Comparison of ENCODE assay signal across 8 cellular contexts in genomic region chr1:6438047-6438525, GRCh38. TPM values are rescaled to one million over a fixed set of nuclear protein-coding genes. Genes with fewer than 3 reads are reported as not detected.
DNase-seq lines count a peak whose midpoint lies in the region; ATAC-seq and TF ChIP-seq lines count a peak whose summit lies in the region.

No MANE protein-coding gene starts in this region.

- H3K23ac ChIP-seq in IMR-90 (ENCODE audit: low read depth, low read length) = no peak overlapping the region
- no peak overlapping the region for H3K23ac ChIP-seq in trophoblast cell (ENCODE audit: low read length)

- no peak overlapping the region for H3K4me2 ChIP-seq in IMR-90 (ENCODE audit: low read depth, low read length)
- no peak overlapping the region for H3K4me2 ChIP-seq in trophoblast cell (ENCODE audit: low read length)

- peak; percentile 55 for DNase-seq in EH (ENCODE audit: low read depth)
- peak; percentile 33 for DNase-seq in IMR-90
- DNase-seq in RWPE1 (ENCODE audit: low spot score) = peak; percentile 68
- DNase-seq in activated T-helper 9 cell treated with anti-CD3 and anti-CD28 coated beads, Interleukin-2, amount 50 U/mL, for 16 hours (ENCODE audit: low read depth) = peak; percentile 62
- DNase-seq in foreskin keratinocyte = peak in 1 of 2 donors; percentile 44
- DNase-seq in trophoblast cell = peak; percentile 61 to 82
- no peak for DNase-seq in vagina (ENCODE audit: extremely low spot score in 2 of 2)

- H3K79me1 ChIP-seq in IMR-90 (ENCODE audit: low read depth in 1 of 2, low read length in 2 of 2) (no peaks in the 10 kb centered on the region), trophoblast cell (ENCODE audit: low read length) (peaks cover 3% of the 10 kb centered on the region)

- H2BK12ac ChIP-seq in trophoblast cell (ENCODE audit: low read length) = no peak overlapping the region

- H3K14ac ChIP-seq in IMR-90 (replicated peaks; ENCODE audit: low read depth, low read length) = no peak overlapping the region
- H3K14ac ChIP-seq in trophoblast cell (ENCODE audit: low read length) = no peak overlapping the region

- dilution Hi-C loops in IMR-90 (cut with HindIII; ENCODE audit: low sequenced_read_pairs, unreplicated experiment) = no loop called here

- H3K4ac ChIP-seq in IMR-90 (ENCODE audit: low read depth, low read length) (no peak overlapping the region), trophoblast cell (ENCODE audit: low read depth, low read length) (no peak overlapping the region)

- peak; percentile 80 for ATAC-seq in IMR-90 (ENCODE audit: low read depth)
- peak; percentile 49 for ATAC-seq in foreskin keratinocyte
- no peak for ATAC-seq in HG03159 (IDR thresholded peaks at IDR 0.05; ENCODE audit: unreplicated experiment)

- H3K27me3 ChIP-seq in IMR-90 (ENCODE audit: control insufficient read depth, insufficient read depth, low read length) = peaks cover 42% of the 10 kb centered on the region
- H3K27me3 ChIP-seq in foreskin keratinocyte = peaks cover 9% of the 10 kb centered on the region
- H3K27me3 ChIP-seq in trophoblast cell (ENCODE audit: insufficient read depth, low read length) = no peaks in the 10 kb centered on the region
- no peaks in the 10 kb centered on the region for H3K27me3 ChIP-seq in vagina

- H2AK5ac ChIP-seq in IMR-90 (ENCODE audit: low read depth, low read length) = no peak overlapping the region
- H2AK5ac ChIP-seq in trophoblast cell (ENCODE audit: low read length) = no peak overlapping the region

- no peak overlapping the region for H2BK15ac ChIP-seq in IMR-90 (ENCODE audit: low read depth, low read length)

- H4K12ac ChIP-seq in trophoblast cell (ENCODE audit: low read depth, low read length) = no peak overlapping the region

- H4K91ac ChIP-seq in IMR-90 (ENCODE audit: insufficient read depth, low read depth, low read length) (no peak overlapping the region), trophoblast cell (ENCODE audit: low read depth, low read length) (no peak overlapping the region)

- in situ Hi-C loops in IMR-90 (cut with MboI; ENCODE audit: low sequenced_read_pairs) = no loop called here

- H2AK9ac ChIP-seq in IMR-90 (replicated peaks; ENCODE audit: low read depth, low read length, poor library complexity) = peak overlapping the region; percentile 72

- no peaks in the 10 kb centered on the region for H3K79me2 ChIP-seq in trophoblast cell (ENCODE audit: control insufficient read depth, insufficient read depth, low read length, poor library complexity)

- H4K5ac ChIP-seq in IMR-90 (ENCODE audit: low read depth, low read length) = no peak overlapping the region

- H3K18ac ChIP-seq in IMR-90 (ENCODE audit: low read depth, low read length) = no peak overlapping the region
- no peak overlapping the region for H3K18ac ChIP-seq in trophoblast cell (ENCODE audit: low read length)

- CTCF ChIA-PET in IMR-90 (lab: Yijun Ruan, JAX) (interaction anchor here (1.0 to 2.9 kb wide), 8 partner anchors 11 to 89 kb away, joined by 3 to 13 read pairs (median 4); partner anchors contain the start of gene HES2), RWPE1 (lab: Yijun Ruan, JAX) (interaction anchor here (0.5 to 5.5 kb wide), 19 partner anchors 9 to 193 kb away, joined by 3 to 85 read pairs (median 5); partner anchors contain the start of gene HES2)

- no peaks in the 10 kb centered on the region for H3K9me3 ChIP-seq in IMR-90 (ENCODE audit: control insufficient read depth, insufficient read depth, low read length)
- peaks cover 3% of the 10 kb centered on the region for H3K9me3 ChIP-seq in trophoblast cell (ENCODE audit: insufficient read depth, low read depth, low read length)
- no peaks in the 10 kb centered on the region for H3K9me3 ChIP-seq in vagina

- H3K9ac ChIP-seq in IMR-90 (ENCODE audit: low read depth, low read length) (no peak overlapping the region), trophoblast cell (ENCODE audit: low read length) (no peak overlapping the region)

- TF ChIP-seq RAD21 in IMR-90 (IDR thresholded peaks at IDR 0.05; ENCODE audit: low read length) = peak; percentile 59

- H2BK5ac ChIP-seq in IMR-90 (ENCODE audit: low read depth, low read length, poor library complexity, severe bottlenecking) (no peak overlapping the region), trophoblast cell (ENCODE audit: low read depth, low read length, poor library complexity) (no peak overlapping the region)

- 0% methylated on average over 3 of the region's 5 CpGs; no CpG with 5 or more reads in 1 of the 2 experiments for WGBS in IMR-90 (ENCODE audit: extremely low coverage in 2 of 2, insufficient read length in 1 of 2), 2 experiments
- WGBS in trophoblast cell (ENCODE audit: extremely low coverage, insufficient coverage, insufficient read length) = no CpG with 5 or more reads among the region's 5 CpGs

- H4K8ac ChIP-seq in IMR-90 (ENCODE audit: low read depth in 2 of 2, low read length in 2 of 2) = no peak overlapping the region
- no peak overlapping the region for H4K8ac ChIP-seq in trophoblast cell (ENCODE audit: low read depth, low read length)

- POLR2A ChIA-PET in IMR-90 (lab: Charles Lee; ENCODE audit: unreplicated experiment) (no interaction called here), RWPE1 (lab: Yijun Ruan, JAX; ENCODE audit: low non-redundant PET) (no interaction called here)

- H3K56ac ChIP-seq in IMR-90 (ENCODE audit: extremely low read depth, insufficient read depth, low read length) = no peak overlapping the region

- TF ChIP-seq CTCF in IMR-90 (conservative IDR thresholded peaks at IDR 0.05; ENCODE audit: low read depth, low read length) (peak; percentile 71), RWPE1 (conservative IDR thresholded peaks at IDR 0.05; ENCODE audit: low read depth) (peak; percentile 93), foreskin keratinocyte (conservative IDR thresholded peaks at IDR 0.05) (peak; percentile 91), vagina (IDR thresholded peaks at IDR 0.05) (peak; percentile 46 to 89 (median 85))

- peak overlapping the region; percentile 41 for H2AFZ ChIP-seq in IMR-90 (replicated peaks; ENCODE audit: low read length, poor library complexity)
- no peak overlapping the region for H2AFZ ChIP-seq in trophoblast cell (ENCODE audit: insufficient read depth, low read length, poor library complexity)

- intact Hi-C loops in IMR-90 (cut with micrococcal nuclease) (loop anchor here (1.0 to 5.0 kb wide), 3 partner anchors 76 to 192 kb away; no protein-coding TSS in a partner anchor), vagina (cut with DNase I) (loop anchor here (10.0 kb wide), 2 partner anchors 73 to 193 kb away; partner anchors contain the start of gene HES3)

- H3K4me3 ChIP-seq in IMR-90 (ENCODE audit: insufficient read depth, low read depth, low read length) (no peak overlapping the region), trophoblast cell (ENCODE audit: low read depth, low read length) (no peak overlapping the region), vagina (no peak overlapping the region)

- no peak overlapping the region for H2BK120ac ChIP-seq in IMR-90 (ENCODE audit: low read depth, low read length)
- H2BK120ac ChIP-seq in trophoblast cell (ENCODE audit: insufficient read depth, low read length, poor library complexity) = no peak overlapping the region

- no peaks in the 10 kb centered on the region; the same call in 1 of the 2 replicates for H4K20me1 ChIP-seq in IMR-90 (ENCODE audit: insufficient read depth, low read length)

- BruUV-seq in IMR-90 (replicated peaks; lab: Mats Ljungman, UMichigan) = no TSS peak

- H3K27ac ChIP-seq in IMR-90 (ENCODE audit: insufficient read depth, low read length) (no peak overlapping the region), RWPE1 (peak overlapping the region; percentile 58), foreskin keratinocyte (no peak overlapping the region), trophoblast cell (ENCODE audit: low read depth, low read length) (no peak overlapping the region), vagina (no peak overlapping the region)

- no peak overlapping the region for H2BK20ac ChIP-seq in IMR-90 (ENCODE audit: low read depth, low read length)

- H3K9me1 ChIP-seq in IMR-90 (ENCODE audit: insufficient read depth, low read length) = no peaks in the 10 kb centered on the region

- no peak for TF ChIP-seq POLR2A in IMR-90 (IDR thresholded peaks at IDR 0.05; ENCODE audit: low read depth, low read length)
- TF ChIP-seq POLR2A in vagina (IDR thresholded peaks at IDR 0.05) = no peak

- H3K36me3 ChIP-seq in IMR-90 (ENCODE audit: control insufficient read depth, insufficient read depth, low read length) (no peaks in the 10 kb centered on the region), trophoblast cell (ENCODE audit: control insufficient read depth in 1 of 2, insufficient read depth in 2 of 2, low read length in 2 of 2) (no peaks in the 10 kb centered on the region), vagina (no peaks in the 10 kb centered on the region)

- H3K4me1 ChIP-seq in IMR-90 (ENCODE audit: control insufficient read depth, insufficient read depth, low read length) (peaks cover 1% of the 10 kb centered on the region; the same call in 1 of the 2 replicates), foreskin keratinocyte (no peaks in the 10 kb centered on the region), trophoblast cell (ENCODE audit: control insufficient read depth in 1 of 2, insufficient read depth in 2 of 2, low read length in 2 of 2) (peaks cover 9% of the 10 kb centered on the region in 2 experiments), vagina (peaks cover 9% of the 10 kb centered on the region)

RNA-seq across cellular contexts. Expression of gene ESPN, which starts 13.5 kb away (rescaled TPM):
- total RNA-seq in IMR-90 (2012; rRNA removed) (under 0.01 TPM in 1 of 2 replicates, not detected in the other), foreskin keratinocyte (1.5 and 2.1 TPM in 2 replicates), vagina (77.1 TPM)
- polyA plus RNA-seq in IMR-90 (2012; rRNA removed) (0.02 and 0.03 TPM in 2 replicates), foreskin keratinocyte (2.5 and 2.8 TPM in 2 replicates)
- polyA plus RNA-seq in IMR-90 (2012; cell fraction: cytosol; rRNA removed) = 0.02 and 0.07 TPM in 2 replicates
- 0.10 and 0.15 TPM in 2 replicates for polyA plus RNA-seq in IMR-90 (2012; cell fraction: nucleus; rRNA removed; ENCODE audit: low replicate concordance)
- polyA plus RNA-seq in trophoblast cell (2013) = 5.8 and 6.9 TPM in 2 replicates

RNA-seq across cellular contexts. Expression of gene HES2, which starts 18.4 kb away (rescaled TPM):
- total RNA-seq in IMR-90 (2012; rRNA removed) (not detected in 2 replicates), foreskin keratinocyte (33.0 and 40.3 TPM in 2 replicates), vagina (44.7 TPM)
- polyA plus RNA-seq in IMR-90 (2012; rRNA removed) (not detected in 2 replicates), foreskin keratinocyte (27.0 and 33.7 TPM in 2 replicates)
- 0.01 TPM in 1 of 2 replicates, not detected in the other for polyA plus RNA-seq in IMR-90 (2012; cell fraction: cytosol; rRNA removed)
- polyA plus RNA-seq in IMR-90 (2012; cell fraction: nucleus; rRNA removed; ENCODE audit: low replicate concordance) = 0.03 and 0.08 TPM in 2 replicates
- polyA plus RNA-seq in trophoblast cell (2013) = 33.7 and 41.0 TPM in 2 replicates

RNA-seq across cellular contexts. Expression of gene TNFRSF25, which starts 27.9 kb away (rescaled TPM):
- total RNA-seq in IMR-90 (2012; rRNA removed) = 0.83 and 1.3 TPM in 2 replicates
- polyA plus RNA-seq in IMR-90 (2012; rRNA removed) = 11.2 and 14.5 TPM in 2 replicates
- polyA plus RNA-seq in IMR-90 (2012; cell fraction: cytosol; rRNA removed) = 6.5 and 7.5 TPM in 2 replicates
- polyA plus RNA-seq in IMR-90 (2012; cell fraction: nucleus; rRNA removed; ENCODE audit: low replicate concordance) = 119 and 293 TPM in 2 replicates
- total RNA-seq in foreskin keratinocyte = 19.8 and 34.3 TPM in 2 replicates
- polyA plus RNA-seq in foreskin keratinocyte = 25.1 and 40.1 TPM in 2 replicates
- 22.6 and 23.0 TPM in 2 replicates for polyA plus RNA-seq in trophoblast cell (2013)
- total RNA-seq in vagina = 32.7 TPM

RNA-seq across cellular contexts. Expression of gene ACOT7, which starts 44.5 kb away (rescaled TPM):
- total RNA-seq in IMR-90 (2012; rRNA removed) (48.9 and 51.6 TPM in 2 replicates), foreskin keratinocyte (138 and 139 TPM in 2 replicates), vagina (38.8 TPM)
- polyA plus RNA-seq in IMR-90 (2012; rRNA removed) (242 and 271 TPM in 2 replicates), foreskin keratinocyte (239 and 257 TPM in 2 replicates)
- 291 and 311 TPM in 2 replicates for polyA plus RNA-seq in IMR-90 (2012; cell fraction: cytosol; rRNA removed)
- polyA plus RNA-seq in IMR-90 (2012; cell fraction: nucleus; rRNA removed; ENCODE audit: low replicate concordance) = 66.2 and 158 TPM in 2 replicates
- polyA plus RNA-seq in trophoblast cell (2013) = 30.7 and 31.4 TPM in 2 replicates

RNA-seq across cellular contexts. Expression of gene PLEKHG5, which starts 53.4 kb away (rescaled TPM):
- total RNA-seq in IMR-90 (2012; rRNA removed) = 4.8 and 5.0 TPM in 2 replicates
- polyA plus RNA-seq in IMR-90 (2012; rRNA removed) = 11.6 and 13.7 TPM in 2 replicates
- polyA plus RNA-seq in IMR-90 (2012; cell fraction: cytosol; rRNA removed) = 4.8 and 7.8 TPM in 2 replicates
- 61.6 and 111 TPM in 2 replicates for polyA plus RNA-seq in IMR-90 (2012; cell fraction: nucleus; rRNA removed; ENCODE audit: low replicate concordance)
- 33.9 and 57.3 TPM in 2 replicates for total RNA-seq in foreskin keratinocyte
- 19.0 and 33.0 TPM in 2 replicates for polyA plus RNA-seq in foreskin keratinocyte
- polyA plus RNA-seq in trophoblast cell (2013) = 31.1 and 31.3 TPM in 2 replicates
- 17.2 TPM for total RNA-seq in vagina

Comparison
In these comparisons a context has a peak if more than half of its experiments do, and no peak if none do; other contexts are left out.
1. DNase-seq: peak in EH (single experiment), IMR-90 (single experiment), RWPE1 (single experiment), activated T-helper 9 cell treated with anti-CD3 and anti-CD28 coated beads, Interleukin-2, amount 50 U/mL, for 16 hours (single experiment) and trophoblast cell (2 of 2); none in vagina (0 of 2).
2. RNA of gene ESPN, which starts 13.5 kb away (total RNA-seq): 77.1 TPM in vagina (single experiment); 1.5 to 2.1 TPM in foreskin keratinocyte and under 0.01 TPM in IMR-90; every median in the first group is over 10 times any median in the second.
3. RNA of gene HES2, which starts 18.4 kb away (total RNA-seq): 44.7 TPM in vagina (single experiment) and 33.0 to 40.3 TPM in foreskin keratinocyte; not detected in IMR-90; every median in the first group is over 10 times any median in the second.
4. Peak in every context shown above with its lines, with median percentiles within 50 percentile points of each other: CTCF ChIP-seq.